In the genomic region with DNA sequence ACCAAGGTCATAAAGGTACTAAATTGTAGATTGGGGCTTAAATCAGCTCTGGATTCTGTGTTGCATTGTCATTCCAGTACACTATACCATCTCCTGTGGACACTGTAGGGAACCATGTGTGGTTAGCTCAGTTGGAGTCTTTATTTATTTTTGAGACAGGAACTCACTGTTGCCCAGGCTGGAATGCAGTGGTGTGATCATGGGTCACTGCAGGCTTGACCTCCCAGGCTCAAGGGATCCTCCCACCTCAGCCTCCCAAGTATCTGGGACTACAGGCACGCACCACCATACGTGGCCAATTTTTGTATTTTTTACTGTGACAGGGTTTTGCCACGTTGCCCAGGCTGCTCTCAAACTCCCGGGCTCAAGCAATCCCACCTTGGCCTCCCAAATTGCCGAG, we compare ENCODE assay signal across 1 cellular context.
TF ChIP-seq lines count a peak whose summit lies in the region.

No MANE protein-coding gene starts in this region.

TF ChIP-seq in HepG2, 621 proteins besides CTCF, POLR2A, EP300 and RAD21 (continued from another document and continues in another):
- TF ChIP-seq, protein P1, sequence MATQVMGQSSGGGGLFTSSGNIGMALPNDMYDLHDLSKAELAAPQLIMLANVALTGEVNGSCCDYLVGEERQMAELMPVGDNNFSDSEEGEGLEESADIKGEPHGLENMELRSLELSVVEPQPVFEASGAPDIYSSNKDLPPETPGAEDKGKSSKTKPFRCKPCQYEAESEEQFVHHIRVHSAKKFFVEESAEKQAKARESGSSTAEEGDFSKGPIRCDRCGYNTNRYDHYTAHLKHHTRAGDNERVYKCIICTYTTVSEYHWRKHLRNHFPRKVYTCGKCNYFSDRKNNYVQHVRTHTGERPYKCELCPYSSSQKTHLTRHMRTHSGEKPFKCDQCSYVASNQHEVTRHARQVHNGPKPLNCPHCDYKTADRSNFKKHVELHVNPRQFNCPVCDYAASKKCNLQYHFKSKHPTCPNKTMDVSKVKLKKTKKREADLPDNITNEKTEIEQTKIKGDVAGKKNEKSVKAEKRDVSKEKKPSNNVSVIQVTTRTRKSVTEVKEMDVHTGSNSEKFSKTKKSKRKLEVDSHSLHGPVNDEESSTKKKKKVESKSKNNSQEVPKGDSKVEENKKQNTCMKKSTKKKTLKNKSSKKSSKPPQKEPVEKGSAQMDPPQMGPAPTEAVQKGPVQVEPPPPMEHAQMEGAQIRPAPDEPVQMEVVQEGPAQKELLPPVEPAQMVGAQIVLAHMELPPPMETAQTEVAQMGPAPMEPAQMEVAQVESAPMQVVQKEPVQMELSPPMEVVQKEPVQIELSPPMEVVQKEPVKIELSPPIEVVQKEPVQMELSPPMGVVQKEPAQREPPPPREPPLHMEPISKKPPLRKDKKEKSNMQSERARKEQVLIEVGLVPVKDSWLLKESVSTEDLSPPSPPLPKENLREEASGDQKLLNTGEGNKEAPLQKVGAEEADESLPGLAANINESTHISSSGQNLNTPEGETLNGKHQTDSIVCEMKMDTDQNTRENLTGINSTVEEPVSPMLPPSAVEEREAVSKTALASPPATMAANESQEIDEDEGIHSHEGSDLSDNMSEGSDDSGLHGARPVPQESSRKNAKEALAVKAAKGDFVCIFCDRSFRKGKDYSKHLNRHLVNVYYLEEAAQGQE (IDR thresholded peaks at IDR 0.05; ENCODE audit: borderline replicate concordance in 1 of 2, low read depth in 1 of 2, low read length in 2 of 2): no peak
- TF ChIP-seq ZNF577 (CRISPR knock-in tag; IDR thresholded peaks at IDR 0.05; ENCODE audit: borderline replicate concordance, low read depth): no peak
- no peak for TF ChIP-seq ZNF367 (CRISPR knock-in tag; IDR thresholded peaks at IDR 0.05; ENCODE audit: borderline replicate concordance)
- TF ChIP-seq, protein P2, sequence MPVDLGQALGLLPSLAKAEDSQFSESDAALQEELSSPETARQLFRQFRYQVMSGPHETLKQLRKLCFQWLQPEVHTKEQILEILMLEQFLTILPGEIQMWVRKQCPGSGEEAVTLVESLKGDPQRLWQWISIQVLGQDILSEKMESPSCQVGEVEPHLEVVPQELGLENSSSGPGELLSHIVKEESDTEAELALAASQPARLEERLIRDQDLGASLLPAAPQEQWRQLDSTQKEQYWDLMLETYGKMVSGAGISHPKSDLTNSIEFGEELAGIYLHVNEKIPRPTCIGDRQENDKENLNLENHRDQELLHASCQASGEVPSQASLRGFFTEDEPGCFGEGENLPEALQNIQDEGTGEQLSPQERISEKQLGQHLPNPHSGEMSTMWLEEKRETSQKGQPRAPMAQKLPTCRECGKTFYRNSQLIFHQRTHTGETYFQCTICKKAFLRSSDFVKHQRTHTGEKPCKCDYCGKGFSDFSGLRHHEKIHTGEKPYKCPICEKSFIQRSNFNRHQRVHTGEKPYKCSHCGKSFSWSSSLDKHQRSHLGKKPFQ (CRISPR knock-in tag; IDR thresholded peaks at IDR 0.05; ENCODE audit: insufficient replicate concordance): peak; percentile 83
- TF ChIP-seq POLR2AphosphoS5 (IDR thresholded peaks at IDR 0.05; ENCODE audit: low read depth, low read length): no peak
- TF ChIP-seq, protein P3, sequence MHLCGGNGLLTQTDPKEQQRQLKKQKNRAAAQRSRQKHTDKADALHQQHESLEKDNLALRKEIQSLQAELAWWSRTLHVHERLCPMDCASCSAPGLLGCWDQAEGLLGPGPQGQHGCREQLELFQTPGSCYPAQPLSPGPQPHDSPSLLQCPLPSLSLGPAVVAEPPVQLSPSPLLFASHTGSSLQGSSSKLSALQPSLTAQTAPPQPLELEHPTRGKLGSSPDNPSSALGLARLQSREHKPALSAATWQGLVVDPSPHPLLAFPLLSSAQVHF (CRISPR knock-in tag; IDR thresholded peaks at IDR 0.05): no peak
- peak; percentile 77 for TF ChIP-seq CBX5 (CRISPR knock-in tag; IDR thresholded peaks at IDR 0.05; ENCODE audit: borderline replicate concordance)
- no peak for TF ChIP-seq ZNF891 (CRISPR knock-in tag; IDR thresholded peaks at IDR 0.05)
- TF ChIP-seq ZNF138 (CRISPR knock-in tag; IDR thresholded peaks at IDR 0.05; ENCODE audit: low read depth): no peak
- TF ChIP-seq, protein P4, sequence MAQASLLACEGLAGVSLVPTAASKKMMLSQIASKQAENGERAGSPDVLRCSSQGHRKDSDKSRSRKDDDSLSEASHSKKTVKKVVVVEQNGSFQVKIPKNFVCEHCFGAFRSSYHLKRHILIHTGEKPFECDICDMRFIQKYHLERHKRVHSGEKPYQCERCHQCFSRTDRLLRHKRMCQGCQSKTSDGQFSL (CRISPR knock-in tag; IDR thresholded peaks at IDR 0.05): no peak
- TF ChIP-seq NPAS2 (CRISPR knock-in tag; IDR thresholded peaks at IDR 0.05; ENCODE audit: borderline replicate concordance): no peak
- no peak for TF ChIP-seq ZSCAN29 (CRISPR knock-in tag; conservative IDR thresholded peaks at IDR 0.05)
- TF ChIP-seq, protein P5, sequence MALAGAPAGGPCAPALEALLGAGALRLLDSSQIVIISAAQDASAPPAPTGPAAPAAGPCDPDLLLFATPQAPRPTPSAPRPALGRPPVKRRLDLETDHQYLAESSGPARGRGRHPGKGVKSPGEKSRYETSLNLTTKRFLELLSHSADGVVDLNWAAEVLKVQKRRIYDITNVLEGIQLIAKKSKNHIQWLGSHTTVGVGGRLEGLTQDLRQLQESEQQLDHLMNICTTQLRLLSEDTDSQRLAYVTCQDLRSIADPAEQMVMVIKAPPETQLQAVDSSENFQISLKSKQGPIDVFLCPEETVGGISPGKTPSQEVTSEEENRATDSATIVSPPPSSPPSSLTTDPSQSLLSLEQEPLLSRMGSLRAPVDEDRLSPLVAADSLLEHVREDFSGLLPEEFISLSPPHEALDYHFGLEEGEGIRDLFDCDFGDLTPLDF (CRISPR knock-in tag; IDR thresholded peaks at IDR 0.05): no peak
- TF ChIP-seq, protein P6, sequence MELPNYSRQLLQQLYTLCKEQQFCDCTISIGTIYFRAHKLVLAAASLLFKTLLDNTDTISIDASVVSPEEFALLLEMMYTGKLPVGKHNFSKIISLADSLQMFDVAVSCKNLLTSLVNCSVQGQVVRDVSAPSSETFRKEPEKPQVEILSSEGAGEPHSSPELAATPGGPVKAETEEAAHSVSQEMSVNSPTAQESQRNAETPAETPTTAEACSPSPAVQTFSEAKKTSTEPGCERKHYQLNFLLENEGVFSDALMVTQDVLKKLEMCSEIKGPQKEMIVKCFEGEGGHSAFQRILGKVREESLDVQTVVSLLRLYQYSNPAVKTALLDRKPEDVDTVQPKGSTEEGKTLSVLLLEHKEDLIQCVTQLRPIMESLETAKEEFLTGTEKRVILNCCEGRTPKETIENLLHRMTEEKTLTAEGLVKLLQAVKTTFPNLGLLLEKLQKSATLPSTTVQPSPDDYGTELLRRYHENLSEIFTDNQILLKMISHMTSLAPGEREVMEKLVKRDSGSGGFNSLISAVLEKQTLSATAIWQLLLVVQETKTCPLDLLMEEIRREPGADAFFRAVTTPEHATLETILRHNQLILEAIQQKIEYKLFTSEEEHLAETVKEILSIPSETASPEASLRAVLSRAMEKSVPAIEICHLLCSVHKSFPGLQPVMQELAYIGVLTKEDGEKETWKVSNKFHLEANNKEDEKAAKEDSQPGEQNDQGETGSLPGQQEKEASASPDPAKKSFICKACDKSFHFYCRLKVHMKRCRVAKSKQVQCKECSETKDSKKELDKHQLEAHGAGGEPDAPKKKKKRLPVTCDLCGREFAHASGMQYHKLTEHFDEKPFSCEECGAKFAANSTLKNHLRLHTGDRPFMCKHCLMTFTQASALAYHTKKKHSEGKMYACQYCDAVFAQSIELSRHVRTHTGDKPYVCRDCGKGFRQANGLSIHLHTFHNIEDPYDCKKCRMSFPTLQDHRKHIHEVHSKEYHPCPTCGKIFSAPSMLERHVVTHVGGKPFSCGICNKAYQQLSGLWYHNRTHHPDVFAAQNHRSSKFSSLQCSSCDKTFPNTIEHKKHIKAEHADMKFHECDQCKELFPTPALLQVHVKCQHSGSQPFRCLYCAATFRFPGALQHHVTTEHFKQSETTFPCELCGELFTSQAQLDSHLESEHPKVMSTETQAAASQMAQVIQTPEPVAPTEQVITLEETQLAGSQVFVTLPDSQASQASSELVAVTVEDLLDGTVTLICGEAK (IDR thresholded peaks at IDR 0.05): no peak
- TF ChIP-seq, protein P6 (CRISPR knock-in tag; IDR thresholded peaks at IDR 0.05): no peak
- TF ChIP-seq PHF21A (CRISPR knock-in tag; IDR thresholded peaks at IDR 0.05): no peak
- no peak for TF ChIP-seq SNAPC2 (CRISPR knock-in tag; IDR thresholded peaks at IDR 0.05)
- TF ChIP-seq, protein P7, sequence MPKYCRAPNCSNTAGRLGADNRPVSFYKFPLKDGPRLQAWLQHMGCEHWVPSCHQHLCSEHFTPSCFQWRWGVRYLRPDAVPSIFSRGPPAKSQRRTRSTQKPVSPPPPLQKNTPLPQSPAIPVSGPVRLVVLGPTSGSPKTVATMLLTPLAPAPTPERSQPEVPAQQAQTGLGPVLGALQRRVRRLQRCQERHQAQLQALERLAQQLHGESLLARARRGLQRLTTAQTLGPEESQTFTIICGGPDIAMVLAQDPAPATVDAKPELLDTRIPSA (CRISPR knock-in tag; IDR thresholded peaks at IDR 0.05; ENCODE audit: borderline replicate concordance): no peak
- peak; percentile 81 for TF ChIP-seq ZMYM4 (CRISPR knock-in tag; IDR thresholded peaks at IDR 0.05)
- TF ChIP-seq ZNF775 (CRISPR knock-in tag; IDR thresholded peaks at IDR 0.05; ENCODE audit: borderline replicate concordance): no peak
- TF ChIP-seq, protein P8, sequence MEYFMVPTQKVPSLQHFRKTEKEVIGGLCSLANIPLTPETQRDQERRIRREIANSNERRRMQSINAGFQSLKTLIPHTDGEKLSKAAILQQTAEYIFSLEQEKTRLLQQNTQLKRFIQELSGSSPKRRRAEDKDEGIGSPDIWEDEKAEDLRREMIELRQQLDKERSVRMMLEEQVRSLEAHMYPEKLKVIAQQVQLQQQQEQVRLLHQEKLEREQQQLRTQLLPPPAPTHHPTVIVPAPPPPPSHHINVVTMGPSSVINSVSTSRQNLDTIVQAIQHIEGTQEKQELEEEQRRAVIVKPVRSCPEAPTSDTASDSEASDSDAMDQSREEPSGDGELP (IDR thresholded peaks at IDR 0.05; ENCODE audit: borderline replicate concordance, low read depth): no peak
- peak; percentile 56 for TF ChIP-seq SAP130 (CRISPR knock-in tag; IDR thresholded peaks at IDR 0.05; ENCODE audit: low read depth)
- TF ChIP-seq, protein P9, sequence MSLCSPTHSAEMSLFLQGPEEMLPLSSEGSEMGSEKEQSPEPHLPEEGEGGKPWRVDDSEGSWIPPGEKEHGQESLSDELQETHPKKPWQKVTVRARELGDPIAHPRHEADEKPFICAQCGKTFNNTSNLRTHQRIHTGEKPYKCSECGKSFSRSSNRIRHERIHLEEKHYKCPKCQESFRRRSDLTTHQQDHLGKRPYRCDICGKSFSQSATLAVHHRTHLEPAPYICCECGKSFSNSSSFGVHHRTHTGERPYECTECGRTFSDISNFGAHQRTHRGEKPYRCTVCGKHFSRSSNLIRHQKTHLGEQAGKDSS (CRISPR knock-in tag; IDR thresholded peaks at IDR 0.05; ENCODE audit: borderline replicate concordance, low read depth): peak; percentile 29; the same call in 1 of the 2 replicates
- TF ChIP-seq MEIS1 (CRISPR knock-in tag; IDR thresholded peaks at IDR 0.05; ENCODE audit: borderline replicate concordance): no peak
- TF ChIP-seq, protein P10, sequence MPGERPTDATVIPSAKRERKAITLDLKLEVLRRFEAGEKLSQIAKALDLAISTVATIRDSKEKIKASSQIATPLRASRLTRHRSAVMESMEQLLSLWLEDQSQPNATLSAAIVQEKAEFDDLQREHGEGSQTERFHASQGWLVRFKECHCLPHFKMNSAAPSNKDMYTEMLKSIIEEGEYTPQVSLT (CRISPR knock-in tag; IDR thresholded peaks at IDR 0.05; ENCODE audit: borderline replicate concordance, low read depth): no peak
- TF ChIP-seq, protein P11, sequence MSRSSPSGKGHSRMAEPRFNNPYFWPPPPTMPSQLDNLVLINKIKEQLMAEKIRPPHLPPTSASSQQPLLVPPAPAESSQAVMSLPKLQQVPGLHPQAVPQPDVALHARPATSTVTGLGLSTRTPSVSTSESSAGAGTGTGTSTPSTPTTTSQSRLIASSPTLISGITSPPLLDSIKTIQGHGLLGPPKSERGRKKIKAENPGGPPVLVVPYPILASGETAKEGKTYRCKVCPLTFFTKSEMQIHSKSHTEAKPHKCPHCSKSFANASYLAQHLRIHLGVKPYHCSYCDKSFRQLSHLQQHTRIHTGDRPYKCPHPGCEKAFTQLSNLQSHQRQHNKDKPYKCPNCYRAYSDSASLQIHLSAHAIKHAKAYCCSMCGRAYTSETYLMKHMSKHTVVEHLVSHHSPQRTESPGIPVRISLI (CRISPR knock-in tag; IDR thresholded peaks at IDR 0.05; ENCODE audit: borderline replicate concordance): no peak
- TF ChIP-seq ZNF839 (CRISPR knock-in tag; IDR thresholded peaks at IDR 0.05; ENCODE audit: borderline replicate concordance): no peak
- TF ChIP-seq PHF5A (CRISPR knock-in tag; IDR thresholded peaks at IDR 0.05; ENCODE audit: low read depth, unreplicated experiment): no peak
- no peak for TF ChIP-seq FOXA1 (IDR thresholded peaks at IDR 0.05)
- TF ChIP-seq FOXA1 (CRISPR knock-in tag; IDR thresholded peaks at IDR 0.05): peak; percentile 80
- peak; percentile 39; the same call in 1 of the 2 replicates for TF ChIP-seq NR2F2 (IDR thresholded peaks at IDR 0.05; ENCODE audit: borderline replicate concordance, low read depth)
- 0 out of 2 replicates have a peak, but pooled peaks have one; percentile 14 for TF ChIP-seq BCL6 (CRISPR knock-in tag; IDR thresholded peaks at IDR 0.05)
